18 cellular contexts compared by ENCODE assay signal in genomic region chr12:1357171-1357570, GRCh38.
DNase-seq lines count a peak whose midpoint lies in the region; FAIRE-seq and TF ChIP-seq lines count a peak whose summit lies in the region.
"Had no signal": no experiment of that assay in that cellular context is flagged by ENCODE, and none has a peak within 500 bp of the region (broad histone marks: within the 10 kb centered on the region; RNA-seq: fewer than 3 reads in every experiment).

No MANE protein-coding gene starts in this region.

- intact Hi-C loops in activated naive CD4-positive, alpha-beta T cell treated with anti-CD3 and anti-CD28 coated beads for 36 hours (cut with micrococcal nuclease), result no loop called here

- no peaks in the 10 kb centered on the region for H3K9me3 ChIP-seq in mesenchymal stem cell (ENCODE audit: control insufficient read depth, low read length)
- H3K9me3 ChIP-seq: lower lobe of right lung had no signal

- H3K4me3 Mint-ChIP-seq in HFFc6, result peak overlapping the region; percentile 53
- H3K4me3 Mint-ChIP-seq in activated naive CD4-positive, alpha-beta T cell treated with anti-CD3 and anti-CD28 coated beads for 36 hours, result no peak overlapping the region
- H3K4me3 Mint-ChIP-seq: T-helper 1 cell treated with Interleukin-12 subunit alpha and Interleukin-12 subunit beta and Interleukin-4 antibody, amounts not matched to agents 30 μg/mL and 1 μg/mL, for 36 hours had no signal

- peaks cover 5% of the 10 kb centered on the region for H3K4me1 ChIP-seq in mesenchymal stem cell (ENCODE audit: control insufficient read depth, insufficient read depth, low read depth, low read length)
- H3K4me1 ChIP-seq: lower lobe of right lung had no signal

- H3K14ac ChIP-seq in mesenchymal stem cell (ENCODE audit: low read length in 2 of 2), result no peak overlapping the region

- H3K18ac ChIP-seq in mesenchymal stem cell (ENCODE audit: low read depth in 1 of 2, low read length in 2 of 2), result no peak overlapping the region

- H3K23ac ChIP-seq in mesenchymal stem cell (ENCODE audit: low read length in 2 of 2), result no peak overlapping the region

- no peaks in the 10 kb centered on the region for H3K36me3 ChIP-seq in mesenchymal stem cell (ENCODE audit: control insufficient read depth in 1 of 2, insufficient read depth in 2 of 2, low read depth in 1 of 2, low read length in 2 of 2)
- H3K36me3 ChIP-seq: lower lobe of right lung had no signal

- no peak overlapping the region for H2AK5ac ChIP-seq in mesenchymal stem cell (ENCODE audit: low read length, severe bottlenecking)

- FAIRE-seq in urothelium cell line (lab: Jason Lieb, UNC), result peak; percentile 98
- FAIRE-seq: bronchial epithelial cell, GM12878 had no signal

- H3K27ac ChIP-seq in mesenchymal stem cell (ENCODE audit: low read length, poor library complexity, severe bottlenecking), result peak overlapping the region; percentile 72
- H3K27ac ChIP-seq: foreskin keratinocyte, lower lobe of right lung, RWPE1 had no signal

- no peak overlapping the region for H2BK12ac ChIP-seq in mesenchymal stem cell (ENCODE audit: low read length in 2 of 2)

- TF ChIP-seq CTCF in HFFc6 (IDR thresholded peaks at IDR 0.05), result no peak

- WGBS in mesenchymal stem cell, result 3% methylated on average over 5 of the region's 6 CpGs

- DNase-seq in HFFc6, result peak; percentile 30
- peak; percentile 73 for DNase-seq in astrocyte of the hippocampus (ENCODE audit: low read depth, low spot score)
- DNase-seq in mesenchymal stem cell, result peak; percentile 63
- peak; percentile 80 for DNase-seq in urothelium cell line (ENCODE audit: low spot score)
- DNase-seq in iPS-NIHi11 (ENCODE audit: low spot score), result no peak
- DNase-seq in HuH-7 (ENCODE audit: low spot score), result no peak
- DNase-seq in activated naive CD4-positive, alpha-beta T cell treated with anti-CD3 and anti-CD28 coated beads for 36 hours, result no peak
- DNase-seq: activated CD4-positive, CD25-positive, alpha-beta regulatory T cell; activated gamma-delta T cell treated with Interleukin-2 at 50 U/mL for 16 hours; effector CD8-positive, alpha-beta T cell; foreskin keratinocyte; lower lobe of right lung; retina; stimulated activated CD4-positive, alpha-beta T cell treated with anti-CD3 and anti-CD28 coated beads, Interleukin-2, amount 100 ng/mL, for 24 hours had no signal

- peaks cover 7% of the 10 kb centered on the region for H3K79me1 ChIP-seq in mesenchymal stem cell (replicated peaks; ENCODE audit: low read length, poor library complexity, severe bottlenecking)

- H4K8ac ChIP-seq in mesenchymal stem cell (ENCODE audit: low read length), result no peak overlapping the region

- H3K27ac Mint-ChIP-seq in HFFc6, result peak overlapping the region; percentile 74
- H3K27ac Mint-ChIP-seq in activated naive CD4-positive, alpha-beta T cell treated with anti-CD3 and anti-CD28 coated beads for 36 hours, result no peak overlapping the region
- H3K27ac Mint-ChIP-seq: T-helper 1 cell treated with Interleukin-12 subunit alpha and Interleukin-12 subunit beta and Interleukin-4 antibody, amounts not matched to agents 30 μg/mL and 1 μg/mL, for 36 hours had no signal

- no peak overlapping the region for H3K4me3 ChIP-seq in mesenchymal stem cell (ENCODE audit: insufficient read depth in 1 of 2, low read depth in 1 of 2, low read length in 2 of 2)
- H3K4me3 ChIP-seq: GM12878, lower lobe of right lung had no signal

- no peaks in the 10 kb centered on the region for H3K27me3 ChIP-seq in mesenchymal stem cell (ENCODE audit: control insufficient read depth in 1 of 2, insufficient read depth in 1 of 2, low read length in 2 of 2)
- H3K27me3 ChIP-seq: foreskin keratinocyte had no signal

- no peak overlapping the region for H4K91ac ChIP-seq in mesenchymal stem cell (ENCODE audit: low read length)

- H3K4ac ChIP-seq in mesenchymal stem cell (ENCODE audit: low read depth in 1 of 2, low read length in 2 of 2), result no peak overlapping the region

- H2AFZ ChIP-seq in mesenchymal stem cell (ENCODE audit: low read depth, low read length), result no peak overlapping the region

- peaks cover 10% of the 10 kb centered on the region; the same call in 1 of the 2 replicates for H3K36me3 Mint-ChIP-seq in HFFc6 (ENCODE audit: low read depth)
- no peaks in the 10 kb centered on the region for H3K36me3 Mint-ChIP-seq in activated naive CD4-positive, alpha-beta T cell treated with anti-CD3 and anti-CD28 coated beads for 36 hours (ENCODE audit: low read depth)

- H2BK120ac ChIP-seq in mesenchymal stem cell (ENCODE audit: low read depth, low read length), result no peak overlapping the region

- H3K4me2 ChIP-seq in mesenchymal stem cell (ENCODE audit: low read length, poor library complexity, severe bottlenecking), result peak overlapping the region; percentile 42

- H2BK5ac ChIP-seq in mesenchymal stem cell (ENCODE audit: low read depth, low read length, poor library complexity, severe bottlenecking), result no peak overlapping the region

- H3K4me1 Mint-ChIP-seq in HFFc6 (ENCODE audit: low read depth), result peaks cover 82% of the 10 kb centered on the region
- no peaks in the 10 kb centered on the region for H3K4me1 Mint-ChIP-seq in activated naive CD4-positive, alpha-beta T cell treated with anti-CD3 and anti-CD28 coated beads for 36 hours (ENCODE audit: low read depth)

- no peak overlapping the region for H2BK15ac ChIP-seq in mesenchymal stem cell (ENCODE audit: low read depth, poor library complexity, severe bottlenecking)

- peaks cover 3% of the 10 kb centered on the region; the same call in 1 of the 2 replicates for H3K27me3 Mint-ChIP-seq in HFFc6 (ENCODE audit: insufficient read depth)
- H3K27me3 Mint-ChIP-seq in activated naive CD4-positive, alpha-beta T cell treated with anti-CD3 and anti-CD28 coated beads for 36 hours (ENCODE audit: low read depth), result no peaks in the 10 kb centered on the region

- no peaks in the 10 kb centered on the region for H3K9me3 Mint-ChIP-seq in HFFc6
- no peaks in the 10 kb centered on the region for H3K9me3 Mint-ChIP-seq in activated naive CD4-positive, alpha-beta T cell treated with anti-CD3 and anti-CD28 coated beads for 36 hours
- H3K9me3 Mint-ChIP-seq: T-helper 1 cell treated with Interleukin-12 subunit alpha and Interleukin-12 subunit beta and Interleukin-4 antibody, amounts not matched to agents 30 μg/mL and 1 μg/mL, for 36 hours had no signal

- CTCF ChIA-PET in activated naive CD4-positive, alpha-beta T cell treated with anti-CD3 and anti-CD28 coated beads for 36 hours (lab: Charles Lee), result interaction anchor here (1.6 kb wide), 1 partner anchor 239 kb away, joined by 7 read pairs; no protein-coding TSS in a partner anchor

- H3K9ac ChIP-seq in mesenchymal stem cell (ENCODE audit: low read length), result no peak overlapping the region

Comparison
In these comparisons a context has a peak if more than half of its experiments do, and no peak if none do; other contexts are left out.
1. DNase-seq: peak in HFFc6 (single experiment), astrocyte of the hippocampus (single experiment), mesenchymal stem cell (single experiment) and urothelium cell line (single experiment); none in iPS-NIHi11 (single experiment), HuH-7 (single experiment) and activated naive CD4-positive, alpha-beta T cell treated with anti-CD3 and anti-CD28 coated beads for 36 hours (single experiment).